8 cellular contexts compared by ENCODE assay signal in genomic region chr1:93878501-93878888, GRCh38. TPM values are rescaled to one million over a fixed set of nuclear protein-coding genes. Genes with fewer than 3 reads are reported as not detected.
DNase-seq lines count a peak whose midpoint lies in the region; ATAC-seq and TF ChIP-seq lines count a peak whose summit lies in the region.

No MANE protein-coding gene starts in this region.

- peak overlapping the region; percentile 91 for H3K27ac ChIP-seq in PC-3 (ENCODE audit: low read length)
- H3K27ac ChIP-seq in ovary = peak overlapping the region; percentile 83 to 89
- H3K27ac ChIP-seq in tibial nerve = peak overlapping the region; percentile 89 to 97 (median 95)

- peaks cover 32% of the 10 kb centered on the region for H3K4me1 Mint-ChIP-seq in activated T-helper 2 cell treated with anti-CD3 and anti-CD28 coated beads, Interferon-gamma antibody, Interleukin-2, Interleukin-4, amounts not matched to agents 10 μg/mL and 5 μg/mL and 100 μg/mL, durations not matched to agents 14 hours and 24 hours and 36 hours (ENCODE audit: low read depth)

- H3K4me2 ChIP-seq in PC-3 (ENCODE audit: low read length) = peak overlapping the region; percentile 89

- peaks cover 51% of the 10 kb centered on the region for H3K79me2 ChIP-seq in PC-3 (ENCODE audit: low read length)

- no peaks in the 10 kb centered on the region for H3K9me2 ChIP-seq in PC-3 (replicated peaks; ENCODE audit: low read length)

- H3K4me3 Mint-ChIP-seq in activated T-helper 2 cell treated with anti-CD3 and anti-CD28 coated beads, Interferon-gamma antibody, Interleukin-2, Interleukin-4, amounts not matched to agents 10 μg/mL and 5 μg/mL and 100 μg/mL, durations not matched to agents 14 hours and 24 hours and 36 hours (ENCODE audit: low read depth) = peak overlapping the region; percentile 94

- H3K4me3 ChIP-seq in PC-3 (ENCODE audit: low read length) (peak overlapping the region; percentile 90), ovary (peak overlapping the region; percentile 91), tibial nerve (peak overlapping the region; percentile 78 to 99 (median 84))

- no peak for TF ChIP-seq POLR2A in ovary (IDR thresholded peaks at IDR 0.05)
- no peak for TF ChIP-seq POLR2A in tibial nerve (IDR thresholded peaks at IDR 0.05)

- no peaks in the 10 kb centered on the region for H3K27me3 Mint-ChIP-seq in activated T-helper 2 cell treated with anti-CD3 and anti-CD28 coated beads, Interferon-gamma antibody, Interleukin-2, Interleukin-4, amounts not matched to agents 10 μg/mL and 5 μg/mL and 100 μg/mL, durations not matched to agents 14 hours and 24 hours and 36 hours (ENCODE audit: low read depth)

- POLR2A ChIA-PET in PC-3 (lab: Charles Lee; ENCODE audit: unreplicated experiment) = interaction anchor here (0.6 kb wide), 1 partner anchor 25 kb away, joined by 5 read pairs; no protein-coding TSS in a partner anchor

- ATAC-seq in HG02870 (IDR thresholded peaks at IDR 0.05; ENCODE audit: unreplicated experiment) (peak; percentile 66), PC-3 (peak; percentile 68)

- H3K9me3 ChIP-seq in PC-3 (ENCODE audit: low read length) (no peaks in the 10 kb centered on the region), ovary (no peaks in the 10 kb centered on the region), tibial nerve (no peaks in the 10 kb centered on the region)

- no peaks in the 10 kb centered on the region for H3K27me3 ChIP-seq in PC-3 (ENCODE audit: low read length)
- H3K27me3 ChIP-seq in ovary = no peaks in the 10 kb centered on the region
- H3K27me3 ChIP-seq in tibial nerve = no peaks in the 10 kb centered on the region

- no peaks in the 10 kb centered on the region for H3K9me3 Mint-ChIP-seq in activated T-helper 2 cell treated with anti-CD3 and anti-CD28 coated beads, Interferon-gamma antibody, Interleukin-2, Interleukin-4, amounts not matched to agents 10 μg/mL and 5 μg/mL and 100 μg/mL, durations not matched to agents 14 hours and 24 hours and 36 hours

- H3K36me3 Mint-ChIP-seq in activated T-helper 2 cell treated with anti-CD3 and anti-CD28 coated beads, Interferon-gamma antibody, Interleukin-2, Interleukin-4, amounts not matched to agents 10 μg/mL and 5 μg/mL and 100 μg/mL, durations not matched to agents 14 hours and 24 hours and 36 hours (ENCODE audit: low read depth) = peaks cover 53% of the 10 kb centered on the region

- TSS peak; percentile 69 for BruUV-seq in PC-3 (replicated peaks; lab: Mats Ljungman, UMichigan)

- H3F3A ChIP-seq in PC-3 (ENCODE audit: low read length, unreplicated experiment) = peaks cover 4% of the 10 kb centered on the region

- TF ChIP-seq EP300 in ovary (IDR thresholded peaks at IDR 0.05) (no peak), tibial nerve (IDR thresholded peaks at IDR 0.05) (no peak)

- peaks cover 35% of the 10 kb centered on the region for H4K20me1 ChIP-seq in PC-3 (ENCODE audit: low read length)

- peak overlapping the region; percentile 99 for H3K9ac ChIP-seq in PC-3 (ENCODE audit: low read length)

- peak overlapping the region; percentile 76 for H2AFZ ChIP-seq in PC-3 (ENCODE audit: low read length)

- H3K36me3 ChIP-seq in PC-3 (ENCODE audit: low read depth, low read length) (peaks cover 35% of the 10 kb centered on the region), ovary (no peaks in the 10 kb centered on the region), tibial nerve (peaks cover 0 to 41% (median 10%) of the 10 kb centered on the region in 3 donors)

- 0 to 1% (median 0%) methylated on average over 20 of the region's 20 CpGs for WGBS in ovary, 3 donors
- WGBS in tibial nerve, 2 donors = 0 to 1% methylated on average over 20 of the region's 20 CpGs

- CTCF ChIA-PET in PC-3 (lab: Charles Lee) = no interaction called here

- DNase-seq in DMS 273 (lab: John Stamatoyannopoulos, UW; ENCODE audit: unreplicated experiment) (peak; percentile 56), DMS 273 treated with DMSO at 0.1 percent for 48 hours (lab: John Stamatoyannopoulos, UW) (no peak), PC-3 (peak; percentile 76), germinal center (ENCODE audit: low spot score) (peak; percentile 46), ovary (peak; percentile 13 to 49 (median 35)), tibial nerve (ENCODE audit: low spot score in 2 of 2) (peak in 1 of 2 donors; percentile 20)
- DNase-seq in activated T-helper 2 cell treated with anti-CD3 and anti-CD28 coated beads, Interferon-gamma antibody, Interleukin-2, Interleukin-4, amounts not matched to agents 10 μg/mL and 5 μg/mL and 100 μg/mL, durations not matched to agents 14 hours and 24 hours and 36 hours (ENCODE audit: low spot score) = peak; percentile 43

- intact Hi-C loops in PC-3 (cut with micrococcal nuclease) (loop anchor here (10.0 kb wide), 1 partner anchor 434 kb away; the partner anchor contains the start of gene FNBP1L), ovary (cut with DNase I) (loop anchor here in 1 of 4 donors (2.0 kb wide), 1 partner anchor 30 kb away; the partner anchor contains the start of gene GCLM)
- intact Hi-C loops in activated T-helper 2 cell treated with anti-CD3 and anti-CD28 coated beads, Interferon-gamma antibody, Interleukin-2, Interleukin-4, amounts not matched to agents 10 μg/mL and 5 μg/mL and 100 μg/mL, durations not matched to agents 14 hours and 24 hours and 36 hours (cut with micrococcal nuclease) = loop anchor here (10.0 kb wide), 1 partner anchor 534 kb away; the partner anchor contains the start of gene DR1

- H3K27ac Mint-ChIP-seq in activated T-helper 2 cell treated with anti-CD3 and anti-CD28 coated beads, Interferon-gamma antibody, Interleukin-2, Interleukin-4, amounts not matched to agents 10 μg/mL and 5 μg/mL and 100 μg/mL, durations not matched to agents 14 hours and 24 hours and 36 hours = peak overlapping the region; percentile 97

- H3K4me1 ChIP-seq in PC-3 (ENCODE audit: insufficient read depth, low read length) = peaks cover 25% of the 10 kb centered on the region
- H3K4me1 ChIP-seq in ovary (ENCODE audit: insufficient read depth) = no peaks in the 10 kb centered on the region
- peaks cover 0 to 32% (median 13%) of the 10 kb centered on the region in 4 donors for H3K4me1 ChIP-seq in tibial nerve

- TF ChIP-seq CTCF in PC-3 (conservative IDR thresholded peaks at IDR 0.05; ENCODE audit: low read depth, low read length) (no peak), ovary (IDR thresholded peaks at IDR 0.05) (no peak), tibial nerve (IDR thresholded peaks at IDR 0.05) (no peak)

RNA-seq across cellular contexts. Expression of gene DNTTIP2, which starts 0.5 kb away (rescaled TPM):
- 47.8 and 47.9 TPM in 2 replicates for total RNA-seq in PC-3 (2014; rRNA removed)
- total RNA-seq in activated T-helper 2 cell treated with anti-CD3 and anti-CD28 coated beads, Interferon-gamma antibody, Interleukin-2, Interleukin-4, amounts not matched to agents 10 μg/mL and 5 μg/mL and 100 μg/mL, durations not matched to agents 14 hours and 24 hours and 36 hours = 80.7 and 85.5 TPM in 2 replicates
- total RNA-seq in ovary = 10 to 100 TPM; 17.8 to 60.0 (median 42.0) TPM
- polyA plus RNA-seq in ovary = 10 to 100 TPM; 25.7 to 27.9 TPM
- 10 to 100 TPM; 11.8 to 36.5 (median 21.3) TPM for total RNA-seq in tibial nerve

RNA-seq across cellular contexts. Expression of gene GCLM, which starts 30.7 kb away (rescaled TPM):
- total RNA-seq in PC-3 (2014; rRNA removed) = 26.0 and 26.3 TPM in 2 replicates
- 18.1 and 20.5 TPM in 2 replicates for total RNA-seq in activated T-helper 2 cell treated with anti-CD3 and anti-CD28 coated beads, Interferon-gamma antibody, Interleukin-2, Interleukin-4, amounts not matched to agents 10 μg/mL and 5 μg/mL and 100 μg/mL, durations not matched to agents 14 hours and 24 hours and 36 hours
- 10 to 100 TPM in 4 of 7 donors, 1 to 10 TPM in 3; 6.6 to 18.4 (median 10.4) TPM for total RNA-seq in ovary
- polyA plus RNA-seq in ovary = 10 to 100 TPM in 1 of 2 donors, 1 to 10 TPM in 1; 3.1 to 12.2 TPM
- 10 to 100 TPM; 13.1 to 36.3 (median 19.1) TPM for total RNA-seq in tibial nerve
